In the genomic region with DNA sequence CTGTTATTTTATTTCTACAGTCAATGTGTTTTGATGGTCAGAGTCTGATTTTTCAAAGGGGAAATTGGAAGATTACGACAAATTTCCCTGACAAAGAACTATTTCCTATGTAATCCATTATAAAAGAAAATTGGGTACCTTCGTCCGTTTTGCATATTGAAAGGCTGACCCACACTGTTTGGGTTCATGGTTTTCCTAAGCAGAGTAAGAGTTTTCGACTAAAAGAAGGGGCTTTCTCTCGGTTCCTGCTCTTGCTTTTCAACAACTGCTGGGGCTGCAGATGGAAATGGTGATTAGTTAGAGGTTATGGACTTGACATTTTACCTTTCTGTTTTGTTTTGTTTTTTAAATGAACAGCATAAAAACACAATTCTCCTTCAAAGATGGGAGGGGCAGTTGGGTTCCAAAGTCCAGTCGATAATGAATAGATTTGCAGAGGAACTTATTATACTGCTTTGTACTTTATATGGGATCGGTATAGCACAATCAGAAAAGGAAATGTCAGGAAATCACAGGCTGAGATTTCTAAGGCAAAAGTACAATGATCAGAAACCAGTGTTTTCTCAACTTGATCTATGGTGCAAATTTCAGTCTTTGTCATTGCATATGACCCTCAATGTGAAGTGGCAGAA, we compare ENCODE assay signal across 9 cellular contexts. TPM values are rescaled to one million over a fixed set of nuclear protein-coding genes. Genes with fewer than 3 reads are reported as not detected.
DNase-seq lines count a peak whose midpoint lies in the region; FAIRE-seq lines count a peak whose summit lies in the region.
"Had no signal": no experiment of that assay in that cellular context is flagged by ENCODE, and none has a peak within 500 bp of the region (broad histone marks: within the 10 kb centered on the region; RNA-seq: fewer than 3 reads in every experiment).

No MANE protein-coding gene starts in this region.

- peak; percentile 80 for FAIRE-seq in GM19239 (lab: Jason Lieb, UNC)

- H3K4me3 ChIP-seq in iPS-18a (ENCODE audit: low read length) = peak overlapping the region; percentile 65
- peak overlapping the region; percentile 68 for H3K4me3 ChIP-seq in skeletal muscle satellite cell (ENCODE audit: low read length)

- H3K4me2 ChIP-seq in skeletal muscle satellite cell (ENCODE audit: low read length) = peak overlapping the region; percentile 84

- no peaks in the 10 kb centered on the region for H3K9me3 ChIP-seq in iPS-18a (ENCODE audit: control insufficient read depth, low read depth, low read length)
- H3K9me3 ChIP-seq in skeletal muscle satellite cell (replicated peaks; ENCODE audit: low read length) = no peaks in the 10 kb centered on the region

- no peak overlapping the region for H3K27ac ChIP-seq in iPS-18a (ENCODE audit: low read length)

- H3K27me3 ChIP-seq in iPS-18a (ENCODE audit: control insufficient read depth, insufficient read depth, low read length) = peaks cover 6% of the 10 kb centered on the region
- peaks cover 7% of the 10 kb centered on the region for H3K27me3 ChIP-seq in skeletal muscle satellite cell (ENCODE audit: control insufficient read depth, insufficient read depth, low read length)

- H3K9ac ChIP-seq in iPS-18a (ENCODE audit: low read length) (peak overlapping the region; percentile 47), skeletal muscle satellite cell (ENCODE audit: low read depth, low read length) (no peak overlapping the region)

- no peak for DNase-seq in GM19239 (ENCODE audit: insufficient read length, low spot score)
- DNase-seq in RPMI8226 = peak; percentile 48
- no peak for DNase-seq in T-helper 9 cell
- DNase-seq in C1 segment of cervical spinal cord (lab: John Stamatoyannopoulos, UW) = no peak
- DNase-seq in hepatic stellate cell (ENCODE audit: low spot score) = no peak
- DNase-seq in NCI-H2029 (lab: John Stamatoyannopoulos, UW) = no peak
- DNase-seq: cortex of kidney had no signal

- H3K4me1 ChIP-seq in iPS-18a (ENCODE audit: control insufficient read depth, low read depth, low read length) = peaks cover 29% of the 10 kb centered on the region
- H3K4me1 ChIP-seq in skeletal muscle satellite cell (ENCODE audit: control insufficient read depth, insufficient read depth, low read length) = peaks cover 10% of the 10 kb centered on the region

- H3K36me3 ChIP-seq in iPS-18a (ENCODE audit: control insufficient read depth, low read depth, low read length) = no peaks in the 10 kb centered on the region
- H3K36me3 ChIP-seq in skeletal muscle satellite cell (ENCODE audit: insufficient read depth, low read length) = no peaks in the 10 kb centered on the region

RNA-seq across cellular contexts. Expression of a gene that starts 1.0 kb away (rescaled TPM):
- not detected in 2 replicates for total RNA-seq in skeletal muscle satellite cell (2012; rRNA removed)
